7 cellular contexts compared by ENCODE assay signal in genomic region chr12:113135178-113136127, GRCh38. TPM values are rescaled to one million over a fixed set of nuclear protein-coding genes. Genes with fewer than 3 reads are reported as not detected.
DNase-seq lines count a peak whose midpoint lies in the region; ATAC-seq and TF ChIP-seq lines count a peak whose summit lies in the region.

TSS of gene RASAL1 (minus strand) at chr12:113135761. CDS start at chr12:113135462, 299 bp downstream.

- peak within 1 kb of the TSS; percentile 88 for H3K27ac Mint-ChIP-seq in endodermal cell

- H4K91ac ChIP-seq in trophoblast cell (ENCODE audit: low read depth, low read length): no peak within 1 kb of the TSS

- no peak within 1 kb of the TSS for H4K8ac ChIP-seq in trophoblast cell (ENCODE audit: low read depth, low read length)

- ATAC-seq in HG03095 (IDR thresholded peaks at IDR 0.05; ENCODE audit: unreplicated experiment): no peak

- H2AFZ ChIP-seq in trophoblast cell (ENCODE audit: insufficient read depth, low read length, poor library complexity): no peak within 1 kb of the TSS

- H3K36me3 Mint-ChIP-seq in endodermal cell (ENCODE audit: low read depth): no peaks in the 10 kb centered on the region

- H2AK5ac ChIP-seq in trophoblast cell (ENCODE audit: low read length): no peak within 1 kb of the TSS

- H2BK120ac ChIP-seq in trophoblast cell (ENCODE audit: insufficient read depth, low read length, poor library complexity): no peak within 1 kb of the TSS

- H3K36me3 ChIP-seq in endodermal cell (ENCODE audit: control insufficient read depth, insufficient read depth, low read length) (no peaks in the 10 kb centered on the region), trophoblast cell (ENCODE audit: control insufficient read depth in 1 of 2, insufficient read depth in 2 of 2, low read length in 2 of 2) (no peaks in the 10 kb centered on the region)

- peaks cover 4% of the 10 kb centered on the region for H3K4me1 Mint-ChIP-seq in endodermal cell

- 11 to 19% methylated on average over 21 to 64 of the region's 68 CpGs for WGBS in endodermal cell (ENCODE audit: insufficient coverage in 1 of 2, insufficient read length in 1 of 2), 2 experiments
- WGBS in trophoblast cell (ENCODE audit: extremely low coverage, insufficient coverage, insufficient read length): no CpG with 5 or more reads among the region's 68 CpGs

- H3K79me1 ChIP-seq in trophoblast cell (ENCODE audit: low read length): no peaks in the 10 kb centered on the region

- no peak within 1 kb of the TSS for H3K14ac ChIP-seq in trophoblast cell (ENCODE audit: low read length)

- H2BK12ac ChIP-seq in trophoblast cell (ENCODE audit: low read length): no peak within 1 kb of the TSS

- no peak within 1 kb of the TSS for H3K18ac ChIP-seq in trophoblast cell (ENCODE audit: low read length)

- no peaks in the 10 kb centered on the region for H3K4me1 ChIP-seq in endodermal cell (ENCODE audit: control insufficient read depth, insufficient read depth, low read length)
- H3K4me1 ChIP-seq in trophoblast cell (ENCODE audit: control insufficient read depth in 1 of 2, insufficient read depth in 2 of 2, low read length in 2 of 2): peaks cover 0 to 8% of the 10 kb centered on the region in 2 experiments

- H3K9ac ChIP-seq in endodermal cell (ENCODE audit: extremely low read depth, low read length, poor library complexity, severe bottlenecking) (no peak within 1 kb of the TSS), trophoblast cell (ENCODE audit: low read length) (no peak within 1 kb of the TSS)

- H3K27ac ChIP-seq in endodermal cell (ENCODE audit: low read depth, low read length): no peak within 1 kb of the TSS
- no peak within 1 kb of the TSS for H3K27ac ChIP-seq in trophoblast cell (ENCODE audit: low read depth, low read length)

- no peaks in the 10 kb centered on the region for H3K79me2 ChIP-seq in trophoblast cell (ENCODE audit: control insufficient read depth, insufficient read depth, low read length, poor library complexity)

- H3K27me3 ChIP-seq in endodermal cell (ENCODE audit: control insufficient read depth, insufficient read depth, low read length, poor library complexity, severe bottlenecking): peaks cover 19% of the 10 kb centered on the region
- no peaks in the 10 kb centered on the region for H3K27me3 ChIP-seq in trophoblast cell (ENCODE audit: insufficient read depth, low read length)

- H3K23ac ChIP-seq in trophoblast cell (ENCODE audit: low read length): no peak within 1 kb of the TSS

- TF ChIP-seq CTCF in GM20000 (IDR thresholded peaks at IDR 0.05; ENCODE audit: extremely low read depth, missing control alignments) (peak; percentile 67), endodermal cell (conservative IDR thresholded peaks at IDR 0.05) (peak; percentile 97)

- H4K12ac ChIP-seq in trophoblast cell (ENCODE audit: low read depth, low read length): no peak within 1 kb of the TSS

- no peaks in the 10 kb centered on the region for H3K9me3 Mint-ChIP-seq in endodermal cell

- H3K9me3 ChIP-seq in endodermal cell (ENCODE audit: control insufficient read depth, low read length): no peaks in the 10 kb centered on the region
- H3K9me3 ChIP-seq in trophoblast cell (ENCODE audit: insufficient read depth, low read depth, low read length): no peaks in the 10 kb centered on the region

- H3K4me3 Mint-ChIP-seq in endodermal cell: peak within 1 kb of the TSS; percentile 55

- H3K27me3 Mint-ChIP-seq in endodermal cell (ENCODE audit: insufficient read depth): peaks cover 26% of the 10 kb centered on the region

- no peak within 1 kb of the TSS for H2BK5ac ChIP-seq in trophoblast cell (ENCODE audit: low read depth, low read length, poor library complexity)

- DNase-seq in GM20000 (ENCODE audit: low spot score): peak; percentile 85
- DNase-seq in NCI-H2196 treated with DMSO at 0.1 percent for 48 hours (lab: John Stamatoyannopoulos, UW; ENCODE audit: unreplicated experiment): peak; percentile 51
- DNase-seq in activated CD8-positive, alpha-beta memory T cell treated with anti-CD3 and anti-CD28 coated beads for 24 hours: peak; percentile 88
- peak; percentile 99 for DNase-seq in endodermal cell
- DNase-seq in trophoblast cell: no peak
- no peak for DNase-seq in Ammon's horn (ENCODE audit: low spot score)

- H3K4me2 ChIP-seq in trophoblast cell (ENCODE audit: low read length): peak within 1 kb of the TSS; percentile 56

- no peak within 1 kb of the TSS for H3K4ac ChIP-seq in trophoblast cell (ENCODE audit: low read depth, low read length)

- peak within 1 kb of the TSS; percentile 71 for H3K4me3 ChIP-seq in endodermal cell (ENCODE audit: low read length)
- no peak within 1 kb of the TSS for H3K4me3 ChIP-seq in trophoblast cell (ENCODE audit: low read depth, low read length)

RNA-seq across cellular contexts. Expression of gene RASAL1, which starts in this region (rescaled TPM):
- 1 to 10 TPM in 1 of 2 donors, under 1 TPM in 1; 0.77 to 1.4 TPM for total RNA-seq in endodermal cell
- 0.50 TPM for polyA plus RNA-seq in endodermal cell (2013, experiment 1 of 2)
- polyA plus RNA-seq in endodermal cell (2013, experiment 2 of 2): 0.25 TPM
- 0.16 and 0.26 TPM in 2 replicates for polyA plus RNA-seq in trophoblast cell (2013)

Comparison
In these comparisons a context has a peak if more than half of its experiments do, and no peak if none do; other contexts are left out.
1. DNase-seq: peak in GM20000 (single experiment), NCI-H2196 treated with DMSO at 0.1 percent for 48 hours (single experiment), activated CD8-positive, alpha-beta memory T cell treated with anti-CD3 and anti-CD28 coated beads for 24 hours (single experiment) and endodermal cell (single experiment); none in trophoblast cell (0 of 2) and Ammon's horn (single experiment).